ENCODE assay signal across 8 cellular contexts in genomic region chr2:105037572-105038382, GRCh38. TPM values are rescaled to one million over a fixed set of nuclear protein-coding genes. Genes with fewer than 3 reads are reported as not detected.
DNase-seq lines count a peak whose midpoint lies in the region; ATAC-seq and TF ChIP-seq lines count a peak whose summit lies in the region.

MRPS9 (plus strand) TSS chr2:105038069; CDS start chr2:105038093, 24 bp downstream.

- no peak for TF ChIP-seq CTCF in chondrocyte (IDR thresholded peaks at IDR 0.05)
- TF ChIP-seq CTCF in kidney epithelial cell (IDR thresholded peaks at IDR 0.05; ENCODE audit: insufficient read depth, low read length, poor library complexity, severe bottlenecking), result no peak

- peaks cover 17% of the 10 kb centered on the region for H3K4me1 Mint-ChIP-seq in chondrocyte (ENCODE audit: low read depth)

- no peaks in the 10 kb centered on the region for H3K27me3 ChIP-seq in kidney epithelial cell (ENCODE audit: control insufficient read depth, insufficient read depth, low read length)

- TF ChIP-seq POLR2A in GM19193 (IDR thresholded peaks at IDR 0.05; ENCODE audit: extremely low read depth, insufficient read depth, insufficient read length), result peak; percentile 92

- no peaks in the 10 kb centered on the region for H3K9me3 Mint-ChIP-seq in chondrocyte (ENCODE audit: low read depth)

- H3K4me3 Mint-ChIP-seq in chondrocyte (ENCODE audit: unreplicated experiment), result peak within 1 kb of the TSS; percentile 91

- ATAC-seq in HG03439 (IDR thresholded peaks at IDR 0.05; ENCODE audit: unreplicated experiment), result peak; percentile 100

- peak within 1 kb of the TSS; percentile 52 for H3K4me3 ChIP-seq in kidney epithelial cell (ENCODE audit: low read depth, low read length)

- H3K27ac Mint-ChIP-seq in chondrocyte (ENCODE audit: unreplicated experiment), result peak within 1 kb of the TSS; percentile 91

- H3K36me3 ChIP-seq in kidney epithelial cell (ENCODE audit: control insufficient read depth, insufficient read depth, low read length), result no peaks in the 10 kb centered on the region

- no peaks in the 10 kb centered on the region for H3K27me3 Mint-ChIP-seq in chondrocyte (ENCODE audit: low read depth)

- peak; percentile 91 to 94 for DNase-seq in AML-193 (lab: John Stamatoyannopoulos, UW)
- DNase-seq in NCI-H510A treated with DMSO at 0.1 percent for 48 hours (lab: John Stamatoyannopoulos, UW), result peak; percentile 93
- peak; percentile 97 for DNase-seq in activated CD4-positive, alpha-beta T cell treated with anti-CD3 and anti-CD28 coated beads for 24 hours (ENCODE audit: low read depth in 2 of 2)
- peak; percentile 98 for DNase-seq in chondrocyte (ENCODE audit: low spot score)
- DNase-seq in kidney epithelial cell (ENCODE audit: low read depth), result peak; percentile 91
- DNase-seq in stimulated activated CD4-positive, alpha-beta T cell treated with anti-CD3 and anti-CD28 coated beads, Interleukin-15, amount 100 ng/mL, for 48 hours (ENCODE audit: low read depth in 2 of 2), result peak; percentile 96 to 97

- no peaks in the 10 kb centered on the region for H3K36me3 Mint-ChIP-seq in chondrocyte (ENCODE audit: low read depth)

RNA-seq across cellular contexts. Expression of gene MRPS9, which starts in this region (rescaled TPM):
- total RNA-seq in chondrocyte (13.6 to 16.8 TPM (median 16.8 TPM) in 3 replicates), kidney epithelial cell (33.0 and 34.7 TPM in 2 replicates)

Comparison
In these comparisons a context has a peak if more than half of its experiments do, and no peak if none do; other contexts are left out.
1. Peak in every context shown above with its lines: DNase-seq, ATAC-seq and H3K4me3 ChIP-seq.